Comparison of ENCODE assay signal across 8 cellular contexts in genomic region chr7:131057524-131058065, GRCh38.
A peak's percentile ranks its signal among the peaks of the same experiment; 100 is the strongest.
DNase-seq lines count a peak whose midpoint lies in the region; ATAC-seq and TF ChIP-seq lines count a peak whose summit lies in the region.

No MANE protein-coding gene starts in this region.

- H3K4me3 Mint-ChIP-seq in IgD-negative memory B cell, result peak overlapping the region; percentile 76 to 91 (median 82)

- H3K4me3 ChIP-seq in cardiac fibroblast (replicated peaks in 1 of 2; ENCODE audit: low read depth in 2 of 2, low read length in 2 of 2), result no peak overlapping the region
- no peak overlapping the region for H3K4me3 ChIP-seq in skin epidermis

- peaks cover 6% of the 10 kb centered on the region for H3K36me3 Mint-ChIP-seq in IgD-negative memory B cell

- peak; percentile 18 for ATAC-seq in GM19455 (IDR thresholded peaks at IDR 0.05; ENCODE audit: unreplicated experiment)

- H3K27ac ChIP-seq in skin epidermis, result peak overlapping the region in 19 of 21 experiments; percentile 9 to 85 (median 62)

- peaks cover 42 to 49% (median 46%) of the 10 kb centered on the region in 3 donors for H3K4me1 Mint-ChIP-seq in IgD-negative memory B cell

- no peak for TF ChIP-seq CTCF in cardiac fibroblast (IDR thresholded peaks at IDR 0.05; ENCODE audit: low read depth, low read length)

- H3K27me3 Mint-ChIP-seq in IgD-negative memory B cell, result no peaks in the 10 kb centered on the region

- peak; percentile 24 to 46 for DNase-seq in cardiac fibroblast (ENCODE audit: low read depth in 2 of 2)
- DNase-seq in ACHN, result no peak
- no peak for DNase-seq in ureter (ENCODE audit: low spot score)
- no peak for DNase-seq in hippocampal formation (lab: John Stamatoyannopoulos, UW)
- DNase-seq in RPMI8226, result no peak

- peaks cover 0 to 2% (median 0%) of the 10 kb centered on the region in 3 donors for H3K9me3 Mint-ChIP-seq in IgD-negative memory B cell

- in situ Hi-C loops in ACHN (cut with HindIII; ENCODE audit: low pct_ligation_motif_present, low pct_unique_long_range_greater_than_20kb, low sequenced_read_pairs), result no loop called here

- H3K27ac Mint-ChIP-seq in IgD-negative memory B cell, result peak overlapping the region; percentile 96 to 99 (median 98)

Comparison
In these comparisons a context has a peak if more than half of its experiments do, and no peak if none do; other contexts are left out.
1. DNase-seq: peak in cardiac fibroblast (2 of 2); none in ACHN (single experiment), ureter (single experiment), hippocampal formation (0 of 2) and RPMI8226 (single experiment).